30 cellular contexts compared by ENCODE assay signal in genomic region chr2:210268281-210268680, GRCh38. TPM values are rescaled to one million over a fixed set of nuclear protein-coding genes. Genes with fewer than 3 reads are reported as not detected.
"Had no signal": no experiment of that assay in that cellular context is flagged by ENCODE, and none has a peak within 500 bp of the region (broad histone marks: within the 10 kb centered on the region; RNA-seq: fewer than 3 reads in every experiment).

No MANE protein-coding gene starts in this region.

- ATAC-seq: left colon; natural killer cell; pancreas; right cardiac atrium; sciatic nerve; stimulated activated naive B cell treated with anti-CD40 and anti-IgM and Interleukin-4, amounts not matched to agents 10 μg/mL and 1 μg/mL and 100 μg/mL, for 72 hours; stimulated activated naive CD8-positive, alpha-beta T cell treated with anti-CD3 and anti-CD28 coated beads, Interleukin-15, Interleukin-2, amounts not matched to agents 100 U/mL and 50 U/mL, for 24 hours; upper lobe of right lung had no signal

- H3K27me3 ChIP-seq: left lung, pancreas, tibial artery, upper lobe of right lung had no signal

- H3K9me3 ChIP-seq: left lung, lower lobe of right lung, pancreas, prostate gland, suprapubic skin, thoracic aorta, tibial artery, upper lobe of right lung had no signal

- H3K27ac ChIP-seq: left lung, lower lobe of right lung, pancreas, prostate gland, skin epidermis, suprapubic skin, thoracic aorta, tibial artery, upper lobe of right lung had no signal

- H3K4me3 ChIP-seq: left lung, lower lobe of right lung, pancreas, prostate gland, skin epidermis, suprapubic skin, thoracic aorta, tibial artery, upper lobe of right lung had no signal

- H3K36me3 ChIP-seq: left lung, lower lobe of right lung, pancreas, prostate gland, suprapubic skin, thoracic aorta, tibial artery, upper lobe of right lung had no signal

- DNase-seq: hypothalamus; immature natural killer cell; kidney; left colon; left lung; lower lobe of right lung; mammary epithelial cell; mesendoderm; naive B cell; natural killer cell; nephron progenitor cell; pancreas; posterior cingulate gyrus; retina; right cardiac atrium; stimulated activated CD4-positive, alpha-beta T cell treated with anti-CD3 and anti-CD28 coated beads, Interleukin-12 subunit alpha, Interleukin-12 subunit beta, amount 100 ng/mL, for 4 hours; stimulated activated CD4-positive, alpha-beta T cell treated with anti-CD3 and anti-CD28 coated beads, Interleukin-15, amount 100 ng/mL, for 24 hours; stimulated activated CD4-positive, alpha-beta T cell treated with anti-CD3 and anti-CD28 coated beads, Interleukin-2, amount 100 ng/mL, for 24 hours; stimulated activated CD4-positive, alpha-beta T cell treated with anti-CD3 and anti-CD28 coated beads, Interleukin-4, amount 100 ng/mL, for 1 hour; stimulated activated naive B cell treated with anti-CD40 and anti-IgM and Interleukin-4, amounts not matched to agents 10 μg/mL and 1 μg/mL and 100 μg/mL, for 72 hours; stimulated activated naive CD8-positive, alpha-beta T cell treated with anti-CD3 and anti-CD28 coated beads, Interleukin-15, Interleukin-2, amounts not matched to agents 100 U/mL and 50 U/mL, for 24 hours; tibial artery; trophoblast cell; upper lobe of right lung had no signal

RNA-seq across cellular contexts. Expression of gene ACADL, which starts 43.0 kb away (rescaled TPM):
- polyA plus RNA-seq: immature natural killer cell had no signal

RNA-seq across cellular contexts. Expression of gene MYL1, which starts 46.7 kb away (rescaled TPM):
- polyA plus RNA-seq: immature natural killer cell, liver, mammary epithelial cell had no signal
